22 cellular contexts compared by ENCODE assay signal in the genomic region with DNA sequence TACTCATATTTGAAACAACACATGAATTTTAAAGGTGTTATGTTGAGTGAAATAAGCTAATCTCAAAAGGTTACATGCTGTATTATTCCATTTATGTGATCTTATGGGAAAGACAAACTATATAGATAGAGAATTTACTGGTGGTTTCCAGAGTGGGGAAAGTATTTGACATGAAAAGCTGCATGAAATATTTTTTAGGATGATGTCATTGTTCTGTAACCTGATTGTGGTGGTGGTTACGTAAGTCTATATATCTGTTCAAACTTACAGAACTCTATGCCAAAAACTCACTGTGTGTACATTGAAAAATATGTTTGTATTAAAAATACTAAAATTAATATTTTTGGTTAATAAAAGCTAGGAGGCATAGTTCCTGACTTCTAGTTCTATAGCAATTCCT.
"Had no signal": no experiment of that assay in that cellular context is flagged by ENCODE, and none has a peak within 500 bp of the region (broad histone marks: within the 10 kb centered on the region; RNA-seq: fewer than 3 reads in every experiment).

No MANE protein-coding gene starts in this region.

- H3K27me3 ChIP-seq: MG63, SJSA1 had no signal

- H3K36me3 ChIP-seq: MG63, SJSA1 had no signal

- DNase-seq: KBM-7, MG63, NCI-H1092 treated with DMSO at 0.1 percent for 48 hours, NCI-H1436, NCI-H187, NCI-H2029, NCI-H2081 treated with DMSO at 0.1 percent for 48 hours, NCI-H2171, NCI-H226, NCI-H446, NCI-H510A, NCI-H524 treated with DMSO at 0.1 percent for 48 hours, NCI-H69, NCI-H774, Right ventricle myocardium superior, RPMI8226, SIG-M5 had no signal

- H3K9me3 ChIP-seq: MG63, SJSA1 had no signal

- H3K4me1 ChIP-seq: SJSA1 had no signal

- FAIRE-seq: HTR-8/SVneo, RCC 7860 had no signal

- H3K4me3 ChIP-seq: MG63, SJSA1, SK-N-MC had no signal

- H3K27ac ChIP-seq: HL-60, SJSA1, SK-N-MC had no signal
